ENCODE assay signal across 2 cellular contexts in genomic region chr1:118132000-118132399, GRCh38.
TF ChIP-seq lines count a peak whose summit lies in the region.

No MANE protein-coding gene starts in this region.

TF ChIP-seq in K562, 482 proteins besides CTCF, POLR2A, EP300 and RAD21:
- TF ChIP-seq ZFP91 (CRISPR knock-in tag; IDR thresholded peaks at IDR 0.05) (no peak), PKNOX1 (IDR thresholded peaks at IDR 0.05) (0 out of 2 replicates have a peak, but pooled peaks have one; percentile 18)

TF ChIP-seq in HepG2, 621 proteins besides CTCF, POLR2A, EP300 and RAD21:
- TF ChIP-seq ESRRA (CRISPR knock-in tag; IDR thresholded peaks at IDR 0.05; ENCODE audit: low read depth) (no peak), HNRNPL (IDR thresholded peaks at IDR 0.05; ENCODE audit: low read depth, low read length) (no peak), MNT (IDR thresholded peaks at IDR 0.05) (no peak), NR2C2 (CRISPR knock-in tag; IDR thresholded peaks at IDR 0.05; ENCODE audit: borderline replicate concordance) (no peak)
